Comparison of ENCODE assay signal across 21 cellular contexts in genomic region chr14:23447634-23448353, GRCh38. TPM values are rescaled to one million over a fixed set of nuclear protein-coding genes. Genes with fewer than 3 reads are reported as not detected.
A peak's percentile ranks its signal among the peaks of the same experiment; 100 is the strongest.
DNase-seq lines count a peak whose midpoint lies in the region; ATAC-seq and TF ChIP-seq lines count a peak whose summit lies in the region.
"Had no signal": no experiment of that assay in that cellular context is flagged by ENCODE, and none has a peak within 500 bp of the region (broad histone marks: within the 10 kb centered on the region; RNA-seq: fewer than 3 reads in every experiment).

No MANE protein-coding gene starts in this region.

- no peaks in the 10 kb centered on the region for H3K36me3 Mint-ChIP-seq in T-helper 2 cell treated with Interferon-gamma antibody and Interleukin-4, amounts not matched to agents 5 μg/mL and 100 μg/mL, for 36 hours (ENCODE audit: low read depth)
- peaks cover 2% of the 10 kb centered on the region for H3K36me3 Mint-ChIP-seq in T-helper 17 cell (ENCODE audit: low read depth)

- H3K9me3 ChIP-seq in hepatocyte (ENCODE audit: low read depth): no peaks in the 10 kb centered on the region
- H3K9me3 ChIP-seq in T-helper 17 cell (ENCODE audit: control insufficient read depth, low read length, poor library complexity, severe bottlenecking): no peaks in the 10 kb centered on the region
- H3K9me3 ChIP-seq: HAP-1, lower lobe of right lung had no signal

- in situ Hi-C loops in GM13976 (cut with MboI; ENCODE audit: low sequenced_read_pairs, unreplicated experiment): no loop called here

- no peaks in the 10 kb centered on the region for H3K9me3 Mint-ChIP-seq in T-helper 2 cell treated with Interferon-gamma antibody and Interleukin-4, amounts not matched to agents 5 μg/mL and 100 μg/mL, for 36 hours

- TF ChIP-seq CTCF in hepatocyte (IDR thresholded peaks at IDR 0.05; ENCODE audit: poor library complexity): no peak
- TF ChIP-seq CTCF in GM13976 (IDR thresholded peaks at IDR 0.05; ENCODE audit: borderline replicate concordance, control extremely low read depth, extremely low read depth, insufficient read depth, missing control alignments): no peak

- H3K4me1 Mint-ChIP-seq in T-helper 2 cell treated with Interferon-gamma antibody and Interleukin-4, amounts not matched to agents 5 μg/mL and 100 μg/mL, for 36 hours (ENCODE audit: low read depth): peaks cover 2% of the 10 kb centered on the region
- no peaks in the 10 kb centered on the region for H3K4me1 Mint-ChIP-seq in T-helper 17 cell

- H3K4me2 ChIP-seq in hepatocyte: no peak overlapping the region

- peaks cover 20% of the 10 kb centered on the region for H3K4me1 ChIP-seq in hepatocyte (ENCODE audit: insufficient read depth)
- H3K4me1 ChIP-seq: HAP-1, lower lobe of right lung had no signal

- no peak overlapping the region for H3K4me3 Mint-ChIP-seq in T-helper 2 cell treated with Interferon-gamma antibody and Interleukin-4, amounts not matched to agents 5 μg/mL and 100 μg/mL, for 36 hours
- H3K4me3 Mint-ChIP-seq in T-helper 17 cell: no peak overlapping the region

- H2AFZ ChIP-seq in hepatocyte: peak overlapping the region; percentile 32

- DNase-seq in T-helper 2 cell treated with Interferon-gamma antibody and Interleukin-4, amounts not matched to agents 5 μg/mL and 100 μg/mL, for 36 hours (ENCODE audit: low spot score): no peak
- DNase-seq in T-helper 2 cell: no peak
- DNase-seq in OCI-M1 (lab: John Stamatoyannopoulos, UW): peak; percentile 6
- DNase-seq in hepatocyte (ENCODE audit: low spot score): peak; percentile 65
- peak; percentile 26 for DNase-seq in renal cortical epithelial cell (ENCODE audit: low read depth)
- no peak for DNase-seq in T-helper 17 cell
- no peak for DNase-seq in GM13976 (ENCODE audit: low spot score)
- DNase-seq in EL: no peak
- DNase-seq: activated CD4-positive, CD25-positive, alpha-beta regulatory T cell treated with anti-CD3 and anti-CD28 coated beads, Interleukin-2, amount 50 U/mL, for 72 hours; activated gamma-delta T cell; effector memory CD4-positive, alpha-beta T cell; hypothalamus; lower lobe of right lung; NCI-H2081 treated with DMSO at 0.1 percent for 48 hours; NCI-H82; stimulated activated naive CD4-positive, alpha-beta T cell had no signal

- H3K4me3 ChIP-seq in hepatocyte: no peak overlapping the region
- H3K4me3 ChIP-seq: HAP-1, lower lobe of right lung, skin epidermis had no signal

- no peaks in the 10 kb centered on the region for H4K20me1 ChIP-seq in hepatocyte (ENCODE audit: insufficient read depth, poor library complexity, severe bottlenecking)

- peaks cover 4% of the 10 kb centered on the region for H3K27me3 Mint-ChIP-seq in T-helper 2 cell treated with Interferon-gamma antibody and Interleukin-4, amounts not matched to agents 5 μg/mL and 100 μg/mL, for 36 hours (ENCODE audit: low read depth)
- H3K27me3 Mint-ChIP-seq in T-helper 17 cell: peaks cover 57% of the 10 kb centered on the region

- H3K27ac ChIP-seq in hepatocyte: peak overlapping the region; percentile 92
- H3K27ac ChIP-seq: lower lobe of right lung had no signal

- H3K79me2 ChIP-seq in hepatocyte: no peaks in the 10 kb centered on the region

- 68% methylated on average over 7 of the region's 7 CpGs for WGBS in hepatocyte (ENCODE audit: low lambda C conversion rate, missing lambda C conversion rate)

- no peak for ATAC-seq in T-helper 17 cell
- ATAC-seq: lower lobe of right lung had no signal

- no peaks in the 10 kb centered on the region for H3K27me3 ChIP-seq in hepatocyte

- no peaks in the 10 kb centered on the region for H3K9me2 ChIP-seq in hepatocyte (replicated peaks; ENCODE audit: insufficient read depth)

- no peaks in the 10 kb centered on the region for H3K36me3 ChIP-seq in hepatocyte (replicated peaks; ENCODE audit: insufficient read depth, low read depth)
- H3K36me3 ChIP-seq: HAP-1, lower lobe of right lung had no signal

- H3K27ac Mint-ChIP-seq in T-helper 2 cell treated with Interferon-gamma antibody and Interleukin-4, amounts not matched to agents 5 μg/mL and 100 μg/mL, for 36 hours: peak overlapping the region; percentile 26
- H3K27ac Mint-ChIP-seq in T-helper 17 cell: no peak overlapping the region

RNA-seq across cellular contexts. Expression of gene MYH7, which starts 12.3 kb away (rescaled TPM):
- 0.04 TPM in 1 of 2 replicates, not detected in the other for total RNA-seq in hepatocyte
- polyA plus RNA-seq in hepatocyte: 0.23 TPM in 1 of 2 replicates, not detected in the other
- total RNA-seq in renal cortical epithelial cell: under 0.01 TPM in 1 of 2 replicates, not detected in the other
- not detected for total RNA-seq in T-helper 17 cell
- total RNA-seq: A673, bronchial epithelial cell, RPMI7951 had no signal

RNA-seq across cellular contexts. Expression of gene NGDN, which starts 21.7 kb away (rescaled TPM):
- 39.5 and 47.6 TPM in 2 replicates for total RNA-seq in hepatocyte
- polyA plus RNA-seq in hepatocyte: 47.2 and 51.3 TPM in 2 replicates
- 41.5 and 53.0 TPM in 2 replicates for total RNA-seq in renal cortical epithelial cell
- 100 to 1,000 TPM in 1 of 2 donors, 10 to 100 TPM in 1; 97.6 to 120 TPM for total RNA-seq in T-helper 17 cell

RNA-seq across cellular contexts. Expression of gene MYH6, which starts 39.7 kb away (rescaled TPM):
- total RNA-seq in hepatocyte (not detected in 2 replicates), renal cortical epithelial cell (not detected in 2 replicates), T-helper 17 cell (not detected)
- 0.44 and 0.97 TPM in 2 replicates for polyA plus RNA-seq in hepatocyte
- total RNA-seq: A673, bronchial epithelial cell, RPMI7951 had no signal

Comparison
In these comparisons a context has a peak if more than half of its experiments do, and no peak if none do; other contexts are left out.
1. DNase-seq: peak in OCI-M1 (single experiment), hepatocyte (single experiment) and renal cortical epithelial cell (single experiment); none in T-helper 2 cell treated with Interferon-gamma antibody and Interleukin-4, amounts not matched to agents 5 μg/mL and 100 μg/mL, for 36 hours (single experiment), T-helper 2 cell (0 of 5), T-helper 17 cell (0 of 3), GM13976 (single experiment) and EL (single experiment).